Comparison of ENCODE assay signal across 9 cellular contexts in genomic region chr22:28112548-28113043, GRCh38.
DNase-seq lines count a peak whose midpoint lies in the region; ATAC-seq and TF ChIP-seq lines count a peak whose summit lies in the region.
"Had no signal": no experiment of that assay in that cellular context is flagged by ENCODE, and none has a peak within 500 bp of the region (broad histone marks: within the 10 kb centered on the region; RNA-seq: fewer than 3 reads in every experiment).

No MANE protein-coding gene starts in this region.

- no peak overlapping the region for H3K27ac ChIP-seq in dorsolateral prefrontal cortex

- no peaks in the 10 kb centered on the region for H3K4me1 Mint-ChIP-seq in effector memory CD8-positive, alpha-beta T cell (ENCODE audit: low read depth in 2 of 2)
- H3K4me1 Mint-ChIP-seq: memory B cell had no signal

- TF ChIP-seq CTCF in dorsolateral prefrontal cortex (IDR thresholded peaks at IDR 0.05 in 54 of 56, conservative IDR thresholded peaks at IDR 0.05 in 2 of 56; ENCODE audit: low read depth in 1 of 56, partially characterized antibody in 56 of 56), result peak in 38 of 56 donors; percentile 13 to 50 (median 30)

- intact Hi-C loops in dorsolateral prefrontal cortex (cut with DNase I), result no loop called here

- DNase-seq in ELF-1 (ENCODE audit: low read depth, low spot score), result peak; percentile 81
- DNase-seq in NCI-H446 (lab: John Stamatoyannopoulos, UW), result peak; percentile 67 to 79
- DNase-seq in dorsolateral prefrontal cortex, result peak in 1 of 10 donors; percentile 8
- peak; percentile 20 for DNase-seq in midbrain (lab: John Stamatoyannopoulos, UW)
- no peak for DNase-seq in activated naive CD4-positive, alpha-beta T cell treated with anti-CD3 and anti-CD28 coated beads, Interleukin-2, amount 50 U/mL, for 16 hours
- DNase-seq in effector memory CD8-positive, alpha-beta T cell, result no peak
- no peak for DNase-seq in stimulated activated CD4-positive, alpha-beta T cell treated with anti-CD3 and anti-CD28 coated beads, Interleukin-2, amount 100 ng/mL, for 24 hours
- DNase-seq in stimulated activated CD4-positive, alpha-beta T cell treated with anti-CD3 and anti-CD28 coated beads, Interleukin-15, amount 100 ng/mL, for 24 hours, result no peak

- H3K36me3 Mint-ChIP-seq in effector memory CD8-positive, alpha-beta T cell (ENCODE audit: insufficient read depth), result no peaks in the 10 kb centered on the region
- H3K36me3 Mint-ChIP-seq: memory B cell had no signal

- no peak overlapping the region for H3K4me3 ChIP-seq in dorsolateral prefrontal cortex

- ATAC-seq in effector memory CD8-positive, alpha-beta T cell (replicated peaks), result no peak

- H3K27ac Mint-ChIP-seq in effector memory CD8-positive, alpha-beta T cell, result no peak overlapping the region
- H3K27ac Mint-ChIP-seq: memory B cell had no signal

- H3K9me3 Mint-ChIP-seq in effector memory CD8-positive, alpha-beta T cell, result no peaks in the 10 kb centered on the region
- H3K9me3 Mint-ChIP-seq: memory B cell had no signal

- H3K27me3 ChIP-seq in dorsolateral prefrontal cortex, result no peaks in the 10 kb centered on the region

- peaks cover 24 to 29% of the 10 kb centered on the region in 2 donors for H3K27me3 Mint-ChIP-seq in effector memory CD8-positive, alpha-beta T cell

- no peak overlapping the region for H3K4me3 Mint-ChIP-seq in effector memory CD8-positive, alpha-beta T cell
- H3K4me3 Mint-ChIP-seq: memory B cell had no signal

Comparison
In these comparisons a context has a peak if more than half of its experiments do, and no peak if none do; other contexts are left out.
1. DNase-seq: peak in ELF-1 (single experiment), NCI-H446 (2 of 2) and midbrain (single experiment); none in activated naive CD4-positive, alpha-beta T cell treated with anti-CD3 and anti-CD28 coated beads, Interleukin-2, amount 50 U/mL, for 16 hours (single experiment), effector memory CD8-positive, alpha-beta T cell (0 of 3), stimulated activated CD4-positive, alpha-beta T cell treated with anti-CD3 and anti-CD28 coated beads, Interleukin-2, amount 100 ng/mL, for 24 hours (0 of 2) and stimulated activated CD4-positive, alpha-beta T cell treated with anti-CD3 and anti-CD28 coated beads, Interleukin-15, amount 100 ng/mL, for 24 hours (single experiment).